Comparison of ENCODE assay signal across 28 cellular contexts in the genomic region with DNA sequence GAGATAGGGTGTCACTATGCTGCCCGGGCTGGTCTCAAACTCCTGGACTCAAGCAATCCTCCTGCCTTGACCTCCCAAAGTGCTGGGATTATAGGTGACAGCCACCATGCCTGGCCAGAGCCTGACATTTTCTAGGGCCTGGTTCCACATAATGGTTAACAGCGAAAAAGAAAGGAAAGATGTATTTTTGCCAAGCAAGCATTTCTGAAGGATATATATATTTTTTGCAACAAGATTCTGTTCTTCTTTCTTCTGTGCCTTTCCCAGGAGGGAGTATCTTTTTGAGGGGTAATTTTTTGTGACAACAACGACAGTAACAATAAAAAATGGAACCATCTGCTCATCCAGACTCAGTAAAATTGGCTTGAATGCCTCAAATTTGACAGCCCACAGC. TPM values are rescaled to one million over a fixed set of nuclear protein-coding genes. Genes with fewer than 3 reads are reported as not detected.
DNase-seq lines count a peak whose midpoint lies in the region; ATAC-seq, FAIRE-seq and TF ChIP-seq lines count a peak whose summit lies in the region.
"Had no signal": no experiment of that assay in that cellular context is flagged by ENCODE, and none has a peak within 500 bp of the region (broad histone marks: within the 10 kb centered on the region; RNA-seq: fewer than 3 reads in every experiment).

No MANE protein-coding gene starts in this region.

- no peak overlapping the region for H2AFZ ChIP-seq in HepG2 (ENCODE audit: low read length)
- H2AFZ ChIP-seq in K562 (ENCODE audit: low read depth, low read length) = no peak overlapping the region

- TF ChIP-seq EP300 in HepG2 (IDR thresholded peaks at IDR 0.05; ENCODE audit: low read depth in 2 of 2, low read length in 2 of 2) = no peak
- no peak for TF ChIP-seq EP300 in HepG2 (CRISPR knock-in tag; IDR thresholded peaks at IDR 0.05; ENCODE audit: borderline replicate concordance)
- TF ChIP-seq EP300 in K562 (IDR thresholded peaks at IDR 0.05; ENCODE audit: low read length) = no peak

- H3K4me1 ChIP-seq in HepG2 (ENCODE audit: insufficient read depth, low read length) = no peaks in the 10 kb centered on the region
- H3K4me1 ChIP-seq in right lobe of liver = no peaks in the 10 kb centered on the region
- peaks cover 0 to 9% of the 10 kb centered on the region in 2 experiments; a peak in 2 of 5 replicates for H3K4me1 ChIP-seq in K562 (replicated peaks in 1 of 2; ENCODE audit: control insufficient read depth in 2 of 2, insufficient read depth in 2 of 2, low read length in 2 of 2)
- H3K4me1 ChIP-seq: BE2C, BLaER1 had no signal

- CTCF ChIA-PET in HepG2 (lab: Yijun Ruan, JAX; ENCODE audit: low intra/inter-chr PET ratio, low total read pairs) (no interaction called here), K562 (lab: Yijun Ruan, JAX; ENCODE audit: low intra/inter-chr PET ratio) (no interaction called here)

- H4K20me1 ChIP-seq in HepG2 (ENCODE audit: insufficient read depth, low read length) = no peaks in the 10 kb centered on the region
- no peaks in the 10 kb centered on the region for H4K20me1 ChIP-seq in K562 (replicated peaks; ENCODE audit: control insufficient read depth, insufficient read depth, low read length)
- H4K20me1 ChIP-seq: BLaER1 had no signal

- H3K9ac ChIP-seq in HepG2 (ENCODE audit: insufficient read depth, low read depth, low read length) (no peak overlapping the region), K562 (ENCODE audit: insufficient read depth in 1 of 2, low read depth in 2 of 2, low read length in 2 of 2) (no peak overlapping the region)
- H3K9ac ChIP-seq: BLaER1 had no signal

- H3K79me2 ChIP-seq in HepG2 (ENCODE audit: insufficient read depth, low read length) (no peaks in the 10 kb centered on the region), K562 (ENCODE audit: control insufficient read depth, insufficient read depth, low read length) (no peaks in the 10 kb centered on the region)

- no peaks in the 10 kb centered on the region for H3K36me3 ChIP-seq in HepG2 (replicated peaks in 1 of 2; ENCODE audit: control insufficient read depth in 1 of 2, insufficient read depth in 2 of 2, low read length in 2 of 2)
- no peaks in the 10 kb centered on the region for H3K36me3 ChIP-seq in right lobe of liver
- no peaks in the 10 kb centered on the region for H3K36me3 ChIP-seq in K562 (ENCODE audit: control insufficient read depth, insufficient read depth, low read length)
- H3K36me3 ChIP-seq: BE2C, BLaER1 had no signal

- no peak for TF ChIP-seq CTCF in HepG2 (CRISPR knock-in tag; IDR thresholded peaks at IDR 0.05)
- no peak for TF ChIP-seq CTCF in right lobe of liver (IDR thresholded peaks at IDR 0.05)
- no peak for TF ChIP-seq CTCF in K562 (IDR thresholded peaks at IDR 0.05 in 2 of 3, conservative IDR thresholded peaks at IDR 0.05 in 1 of 3; ENCODE audit: insufficient read depth in 2 of 3, low read depth in 1 of 3, low read length in 3 of 3)

- intact Hi-C loops in HepG2 (cut with micrococcal nuclease; ENCODE audit: unreplicated experiment) (no loop called here), right lobe of liver (cut with DNase I) (no loop called here), K562 (cut with micrococcal nuclease) (no loop called here)

- H3K27ac ChIP-seq in HepG2 (ENCODE audit: extremely low read length, insufficient read depth, low read length) (no peak overlapping the region), right lobe of liver (no peak overlapping the region), K562 (ENCODE audit: extremely low read depth, low read depth, low read length) (no peak overlapping the region)
- H3K27ac ChIP-seq: 22Rv1, BLaER1 had no signal

- H3K27me3 ChIP-seq in HepG2 (ENCODE audit: control insufficient read depth in 1 of 2, insufficient read depth in 2 of 2, low read length in 2 of 2) (peaks cover 0 to 13% of the 10 kb centered on the region in 2 experiments; a peak in 1 of 5 replicates), right lobe of liver (no peaks in the 10 kb centered on the region), K562 (ENCODE audit: control insufficient read depth in 2 of 2, insufficient read depth in 2 of 2, low read length in 2 of 2) (no peaks in the 10 kb centered on the region)
- H3K27me3 ChIP-seq: BE2C, BLaER1 had no signal

- no peaks in the 10 kb centered on the region for H3K9me3 ChIP-seq in HepG2 (ENCODE audit: low read length)
- H3K9me3 ChIP-seq in right lobe of liver = no peaks in the 10 kb centered on the region
- H3K9me3 ChIP-seq in K562 (replicated peaks; ENCODE audit: control insufficient read depth, insufficient read depth, low read depth, low read length) = no peaks in the 10 kb centered on the region
- H3K9me3 ChIP-seq: BE2C, BLaER1 had no signal

- POLR2A ChIA-PET in HepG2 (lab: Yijun Ruan, JAX) = no interaction called here
- POLR2A ChIA-PET in K562 (lab: Yijun Ruan, JAX) = interaction anchor here (1.3 kb wide), 1 partner anchor 136 kb away, joined by 3 read pairs; no protein-coding TSS in a partner anchor

- BruUV-seq in HepG2 (replicated peaks; lab: Mats Ljungman, UMichigan) (no TSS peak), K562 (replicated peaks; lab: Mats Ljungman, UMichigan) (no TSS peak)

- no peak for DNase-seq in HepG2 (ENCODE audit: low spot score)
- no peak for DNase-seq in right lobe of liver
- DNase-seq in K562 (ENCODE audit: extremely low read depth in 1 of 4, low spot score in 3 of 4) = no peak
- no peak for DNase-seq in activated CD4-positive, alpha-beta T cell treated with anti-CD3 and anti-CD28 coated beads, Interleukin-2, amount 50 U/mL, for 4 hours
- DNase-seq: ACHN; BE2C; C1 segment of cervical spinal cord; CD4-positive, alpha-beta memory T cell; CD4-positive, CD25-positive, alpha-beta regulatory T cell; CD8-positive, alpha-beta memory T cell; COR-L47; DMS 273 treated with DMSO at 0.1 percent for 48 hours; DMS153; DMS53; DMS79; DND-41; EL; GDM1 had no signal

- TF ChIP-seq POLR2A in HepG2 (IDR thresholded peaks at IDR 0.05; ENCODE audit: insufficient read depth in 1 of 2, low read depth in 2 of 2, low read length in 2 of 2) (no peak), right lobe of liver (IDR thresholded peaks at IDR 0.05) (no peak), K562 (conservative IDR thresholded peaks at IDR 0.05) (no peak)

- ATAC-seq in HepG2 (no peak), right lobe of liver (no peak), K562 (no peak)
- ATAC-seq: GM12878 had no signal

- TF ChIP-seq RAD21 in HepG2 (CRISPR knock-in tag; IDR thresholded peaks at IDR 0.05) = no peak
- no peak for TF ChIP-seq RAD21 in K562 (CRISPR knock-in tag; conservative IDR thresholded peaks at IDR 0.05 in 1 of 2, IDR thresholded peaks at IDR 0.05 in 1 of 2)

- no peak overlapping the region for H3K4me3 ChIP-seq in HepG2 (replicated peaks in 1 of 3; ENCODE audit: insufficient read depth in 1 of 3, low read depth in 2 of 3, low read length in 3 of 3)
- no peak overlapping the region for H3K4me3 ChIP-seq in right lobe of liver
- no peak overlapping the region for H3K4me3 ChIP-seq in K562
- H3K4me3 ChIP-seq: BLaER1, GM12878 had no signal

- in situ Hi-C loops in HepG2 (cut with HindIII; ENCODE audit: extremely low pct_ligation_motif_present, low pct_unique_long_range_greater_than_20kb) = no loop called here
- in situ Hi-C loops in K562 (cut with MboI) = no loop called here

- 18% methylated on average over 3 of the region's 3 CpGs for whole genome bisulfite sequencing in HepG2 (ENCODE audit: low lambda C conversion rate)
- 58% methylated on average over 2 of the region's 3 CpGs for WGBS in right lobe of liver (ENCODE audit: insufficient coverage, low coverage, low lambda C conversion rate, missing lambda C conversion rate)
- 34% methylated on average over 3 of the region's 3 CpGs for WGBS in K562 (ENCODE audit: insufficient coverage, low coverage, missing lambda C conversion rate)

- FAIRE-seq in HepG2 (lab: Jason Lieb, UNC) (no peak), K562 (lab: Jason Lieb, UNC) (no peak)
- FAIRE-seq: GM12878, GM12892, GM18507 had no signal

- H3K4me2 ChIP-seq in HepG2 (ENCODE audit: low read depth, low read length) (no peak overlapping the region), K562 (ENCODE audit: insufficient read depth, low read length) (no peak overlapping the region)
- H3K4me2 ChIP-seq: BLaER1 had no signal

- H3K9me1 ChIP-seq in K562 (ENCODE audit: control insufficient read depth, insufficient read depth, low read length) = no peaks in the 10 kb centered on the region

RNA-seq across cellular contexts. Expression of gene DNAJA4, which starts 8.3 kb away (rescaled TPM):
- total RNA-seq in HepG2 (2016; rRNA removed; fragmentation: Illumina TruSeq; extraction: Trizol) (not detected in 2 replicates), right lobe of liver (1 to 10 TPM in 4 of 6 experiments, under 1 TPM in 2; 0.73 to 3.4 (median 1.9) TPM), K562 (2014; rRNA removed) (not detected in 2 replicates), K562 (2014; rRNA removed; fragmentation: Illumina TruSeq; extraction: Trizol) (0.11 TPM in 1 of 2 replicates, not detected in the other), K562 (2015; rRNA removed; fragmentation: Illumina TruSeq; extraction: Trizol) (0.08 TPM in 1 of 2 replicates, not detected in the other), K562 (2021) (0.16 and 0.25 TPM in 2 replicates)
- total RNA-seq in HepG2 (2016; cell fraction: cytosol; rRNA removed; fragmentation: Illumina TruSeq; extraction: Trizol; ENCODE audit: low read depth) = not detected in 2 replicates
- not detected in 2 replicates for total RNA-seq in HepG2 (2016; cell fraction: insoluble cytoplasmic fraction; rRNA removed; fragmentation: Illumina TruSeq; extraction: Trizol)
- not detected in 2 replicates for total RNA-seq in HepG2 (2016; cell fraction: membrane; rRNA removed; fragmentation: Illumina TruSeq; extraction: Trizol)
- total RNA-seq in HepG2 (2016; cell fraction: nucleus; rRNA removed; fragmentation: Illumina TruSeq; extraction: Trizol) = not detected in 2 replicates
- polyA plus RNA-seq in HepG2 (2011; rRNA removed) (not detected in 2 replicates), K562 (2011; rRNA removed) (0.05 and 0.15 TPM in 2 replicates), K562 (2014; fragmentation: Illumina TruSeq; extraction: Trizol) (not detected in 2 replicates), K562 (2014; fragmentation: Nextera tagmentation; extraction: Ambion mirVana) (1 to 10 TPM in 1 of 2 experiments, under 1 TPM in 1; 0.56 to 1.0 TPM), K562 (2014; rRNA removed) (0.09 TPM in 1 of 2 replicates, not detected in the other)
- not detected in 2 replicates for polyA plus RNA-seq in HepG2 (2011; cell fraction: cytosol; rRNA removed)
- polyA plus RNA-seq in HepG2 (2011; cell fraction: nucleus; rRNA removed) = not detected in 2 replicates
- 0.56 and 0.99 TPM in 2 replicates for polyA plus RNA-seq in HepG2 (2012)
- not detected in 2 replicates for polyA plus RNA-seq in HepG2 (2016; cell fraction: cytosol; fragmentation: Illumina TruSeq; extraction: Trizol; ENCODE audit: low read depth)
- not detected in 2 replicates for polyA plus RNA-seq in HepG2 (2016; cell fraction: insoluble cytoplasmic fraction; fragmentation: Illumina TruSeq; extraction: Trizol; ENCODE audit: low read depth)
- not detected in 2 replicates for polyA plus RNA-seq in HepG2 (2016; cell fraction: membrane; fragmentation: Illumina TruSeq; extraction: Trizol; ENCODE audit: low read depth)
- not detected in 2 replicates for polyA plus RNA-seq in HepG2 (2016; cell fraction: nucleus; fragmentation: Illumina TruSeq; extraction: Trizol; ENCODE audit: insufficient read depth, low read depth)
- polyA minus RNA-seq in HepG2 (2011; rRNA and poly(A)+ RNA removed; ENCODE audit: low replicate concordance) = 73.6 TPM in 1 of 2 replicates, not detected in the other
- 0.49 and 1.8 TPM in 2 replicates for polyA minus RNA-seq in HepG2 (2011; cell fraction: cytosol; rRNA and poly(A)+ RNA removed)
- polyA minus RNA-seq in HepG2 (2011; cell fraction: nucleus; rRNA and poly(A)+ RNA removed) = 0.52 and 0.62 TPM in 2 replicates
- total RNA-seq in K562 (2011; cell fraction: chromatin; rRNA removed; ENCODE audit: low replicate concordance) = 0.12 and 0.23 TPM in 2 replicates
- 0.33 TPM in 1 of 2 replicates, not detected in the other for total RNA-seq in K562 (2011; cell fraction: nucleolus; rRNA removed)
- 0.15 TPM in 1 of 2 replicates, not detected in the other for total RNA-seq in K562 (2011; cell fraction: nucleoplasm; rRNA removed)
- 0.03 TPM in 1 of 2 replicates, not detected in the other for polyA plus RNA-seq in K562 (2011; cell fraction: cytosol; rRNA removed)
- 0.28 and 0.50 TPM in 2 replicates for polyA plus RNA-seq in K562 (2011; cell fraction: nucleus; rRNA removed)
- 0.33 and 0.56 TPM in 2 replicates for polyA plus RNA-seq in K562 (2012)
- polyA minus RNA-seq in K562 (2011; rRNA and poly(A)+ RNA removed) = 0.21 TPM in 1 of 2 replicates, not detected in the other
- 1.1 and 3.1 TPM in 2 replicates for polyA minus RNA-seq in K562 (2011; cell fraction: cytosol; rRNA and poly(A)+ RNA removed)
- polyA minus RNA-seq in K562 (2011; cell fraction: nucleus; rRNA and poly(A)+ RNA removed) = 0.11 and 0.40 TPM in 2 replicates
- total RNA-seq: A172, G401 had no signal

RNA-seq across cellular contexts. Expression of gene ACSBG1, which starts 21.7 kb away (rescaled TPM):
- total RNA-seq in HepG2 (2016; rRNA removed; fragmentation: Illumina TruSeq; extraction: Trizol) (0.35 and 0.97 TPM in 2 replicates), right lobe of liver (not detected), K562 (2014; rRNA removed) (2.5 and 3.3 TPM in 2 replicates), K562 (2014; rRNA removed; fragmentation: Illumina TruSeq; extraction: Trizol) (3.1 and 3.7 TPM in 2 replicates), K562 (2015; rRNA removed; fragmentation: Illumina TruSeq; extraction: Trizol) (0.83 TPM in 2 replicates), K562 (2021) (2.6 and 3.3 TPM in 2 replicates)
- total RNA-seq in HepG2 (2016; cell fraction: cytosol; rRNA removed; fragmentation: Illumina TruSeq; extraction: Trizol; ENCODE audit: low read depth) = not detected in 2 replicates
- 0.56 and 0.76 TPM in 2 replicates for total RNA-seq in HepG2 (2016; cell fraction: insoluble cytoplasmic fraction; rRNA removed; fragmentation: Illumina TruSeq; extraction: Trizol)
- 0.14 and 0.40 TPM in 2 replicates for total RNA-seq in HepG2 (2016; cell fraction: membrane; rRNA removed; fragmentation: Illumina TruSeq; extraction: Trizol)
- 0.31 and 0.84 TPM in 2 replicates for total RNA-seq in HepG2 (2016; cell fraction: nucleus; rRNA removed; fragmentation: Illumina TruSeq; extraction: Trizol)
- polyA plus RNA-seq in HepG2 (2011; rRNA removed) (0.71 and 0.81 TPM in 2 replicates), K562 (2011; rRNA removed) (1.2 and 2.0 TPM in 2 replicates), K562 (2014; fragmentation: Illumina TruSeq; extraction: Trizol) (4.8 and 6.4 TPM in 2 replicates), K562 (2014; fragmentation: Nextera tagmentation; extraction: Ambion mirVana) (under 1 TPM; 0.36 to 0.75 TPM), K562 (2014; rRNA removed) (4.6 and 5.0 TPM in 2 replicates)
- 0.45 and 1.1 TPM in 2 replicates for polyA plus RNA-seq in HepG2 (2011; cell fraction: cytosol; rRNA removed)
- 2.1 and 2.6 TPM in 2 replicates for polyA plus RNA-seq in HepG2 (2011; cell fraction: nucleus; rRNA removed)
- 0.74 and 0.77 TPM in 2 replicates for polyA plus RNA-seq in HepG2 (2012)
- 0.10 and 0.26 TPM in 2 replicates for polyA plus RNA-seq in HepG2 (2016; cell fraction: cytosol; fragmentation: Illumina TruSeq; extraction: Trizol; ENCODE audit: low read depth)
- 0.36 and 0.49 TPM in 2 replicates for polyA plus RNA-seq in HepG2 (2016; cell fraction: insoluble cytoplasmic fraction; fragmentation: Illumina TruSeq; extraction: Trizol; ENCODE audit: low read depth)
- polyA plus RNA-seq in HepG2 (2016; cell fraction: membrane; fragmentation: Illumina TruSeq; extraction: Trizol; ENCODE audit: low read depth) = 0.10 and 0.29 TPM in 2 replicates
- polyA plus RNA-seq in HepG2 (2016; cell fraction: nucleus; fragmentation: Illumina TruSeq; extraction: Trizol; ENCODE audit: insufficient read depth, low read depth) = 1.1 and 1.2 TPM in 2 replicates
- 3.6 and 4.7 TPM in 2 replicates for polyA minus RNA-seq in HepG2 (2011; rRNA and poly(A)+ RNA removed; ENCODE audit: low replicate concordance)
- 1.6 and 1.8 TPM in 2 replicates for polyA minus RNA-seq in HepG2 (2011; cell fraction: cytosol; rRNA and poly(A)+ RNA removed)
- 1.3 and 1.6 TPM in 2 replicates for polyA minus RNA-seq in HepG2 (2011; cell fraction: nucleus; rRNA and poly(A)+ RNA removed)
- total RNA-seq in K562 (2011; cell fraction: chromatin; rRNA removed; ENCODE audit: low replicate concordance) = 9.2 and 9.5 TPM in 2 replicates
- total RNA-seq in K562 (2011; cell fraction: nucleolus; rRNA removed) = 5.3 and 7.0 TPM in 2 replicates
- 7.6 and 8.9 TPM in 2 replicates for total RNA-seq in K562 (2011; cell fraction: nucleoplasm; rRNA removed)
- polyA plus RNA-seq in K562 (2011; cell fraction: cytosol; rRNA removed) = 1.9 and 4.0 TPM in 2 replicates
- 3.7 and 12.6 TPM in 2 replicates for polyA plus RNA-seq in K562 (2011; cell fraction: nucleus; rRNA removed)
- 1.3 and 1.4 TPM in 2 replicates for polyA plus RNA-seq in K562 (2012)
- 0.72 and 3.4 TPM in 2 replicates for polyA minus RNA-seq in K562 (2011; rRNA and poly(A)+ RNA removed)
- 1.1 TPM in 1 of 2 replicates, not detected in the other for polyA minus RNA-seq in K562 (2011; cell fraction: cytosol; rRNA and poly(A)+ RNA removed)
- polyA minus RNA-seq in K562 (2011; cell fraction: nucleus; rRNA and poly(A)+ RNA removed) = 3.0 and 5.5 TPM in 2 replicates
- total RNA-seq: A172; CD4-positive, alpha-beta memory T cell; CD8-positive, alpha-beta memory T cell; Daoy had no signal
- polyA plus RNA-seq: AG04450; CD14-positive monocyte; CD4-positive, alpha-beta memory T cell had no signal

RNA-seq across cellular contexts. Expression of gene SKIC8, which starts 43.4 kb away (rescaled TPM):
- total RNA-seq in HepG2 (2016; rRNA removed; fragmentation: Illumina TruSeq; extraction: Trizol) = 69.5 and 98.2 TPM in 2 replicates
- 25.7 and 28.8 TPM in 2 replicates for total RNA-seq in HepG2 (2016; cell fraction: cytosol; rRNA removed; fragmentation: Illumina TruSeq; extraction: Trizol; ENCODE audit: low read depth)
- total RNA-seq in HepG2 (2016; cell fraction: insoluble cytoplasmic fraction; rRNA removed; fragmentation: Illumina TruSeq; extraction: Trizol) = 75.6 and 98.4 TPM in 2 replicates
- total RNA-seq in HepG2 (2016; cell fraction: membrane; rRNA removed; fragmentation: Illumina TruSeq; extraction: Trizol) = 27.4 and 33.5 TPM in 2 replicates
- 34.6 and 44.7 TPM in 2 replicates for total RNA-seq in HepG2 (2016; cell fraction: nucleus; rRNA removed; fragmentation: Illumina TruSeq; extraction: Trizol)
- polyA plus RNA-seq in HepG2 (2011; rRNA removed) = 56.5 and 70.6 TPM in 2 replicates
- polyA plus RNA-seq in HepG2 (2011; cell fraction: cytosol; rRNA removed) = 63.7 and 75.5 TPM in 2 replicates
- 27.4 and 33.7 TPM in 2 replicates for polyA plus RNA-seq in HepG2 (2011; cell fraction: nucleus; rRNA removed)
- 36.6 and 44.0 TPM in 2 replicates for polyA plus RNA-seq in HepG2 (2012)
- 15.0 and 18.2 TPM in 2 replicates for polyA plus RNA-seq in HepG2 (2016; cell fraction: cytosol; fragmentation: Illumina TruSeq; extraction: Trizol; ENCODE audit: low read depth)
- 80.6 and 87.2 TPM in 2 replicates for polyA plus RNA-seq in HepG2 (2016; cell fraction: insoluble cytoplasmic fraction; fragmentation: Illumina TruSeq; extraction: Trizol; ENCODE audit: low read depth)
- polyA plus RNA-seq in HepG2 (2016; cell fraction: membrane; fragmentation: Illumina TruSeq; extraction: Trizol; ENCODE audit: low read depth) = 19.8 and 20.6 TPM in 2 replicates
- 53.4 and 56.4 TPM in 2 replicates for polyA plus RNA-seq in HepG2 (2016; cell fraction: nucleus; fragmentation: Illumina TruSeq; extraction: Trizol; ENCODE audit: insufficient read depth, low read depth)
- polyA minus RNA-seq in HepG2 (2011; rRNA and poly(A)+ RNA removed; ENCODE audit: low replicate concordance) = 48.3 and 106 TPM in 2 replicates
- polyA minus RNA-seq in HepG2 (2011; cell fraction: cytosol; rRNA and poly(A)+ RNA removed) = 24.9 and 26.1 TPM in 2 replicates
- polyA minus RNA-seq in HepG2 (2011; cell fraction: nucleus; rRNA and poly(A)+ RNA removed) = 28.3 and 36.9 TPM in 2 replicates
- total RNA-seq in right lobe of liver = 10 to 100 TPM; 21.7 to 30.3 (median 23.0) TPM
- total RNA-seq in K562 (2011; cell fraction: chromatin; rRNA removed; ENCODE audit: low replicate concordance) = 61.2 and 107 TPM in 2 replicates
- total RNA-seq in K562 (2011; cell fraction: nucleolus; rRNA removed) = 40.1 and 43.9 TPM in 2 replicates
- 76.0 and 92.8 TPM in 2 replicates for total RNA-seq in K562 (2011; cell fraction: nucleoplasm; rRNA removed)
- total RNA-seq in K562 (2014; rRNA removed) = 99.3 and 118 TPM in 2 replicates
- total RNA-seq in K562 (2014; rRNA removed; fragmentation: Illumina TruSeq; extraction: Trizol) = 139 and 146 TPM in 2 replicates
- total RNA-seq in K562 (2015; rRNA removed; fragmentation: Illumina TruSeq; extraction: Trizol) = 152 and 164 TPM in 2 replicates
- 79.5 and 87.3 TPM in 2 replicates for total RNA-seq in K562 (2021)
- polyA plus RNA-seq in K562 (2011; rRNA removed) = 158 and 224 TPM in 2 replicates
- polyA plus RNA-seq in K562 (2011; cell fraction: cytosol; rRNA removed) = 108 and 162 TPM in 2 replicates
- 96.8 and 114 TPM in 2 replicates for polyA plus RNA-seq in K562 (2011; cell fraction: nucleus; rRNA removed)
- 60.8 and 135 TPM in 2 replicates for polyA plus RNA-seq in K562 (2012)
- polyA plus RNA-seq in K562 (2014; fragmentation: Illumina TruSeq; extraction: Trizol) = 124 and 127 TPM in 2 replicates
- polyA plus RNA-seq in K562 (2014; fragmentation: Nextera tagmentation; extraction: Ambion mirVana) = 100 to 1,000 TPM; 352 to 389 TPM
- 140 and 168 TPM in 2 replicates for polyA plus RNA-seq in K562 (2014; rRNA removed)
- 124 and 180 TPM in 2 replicates for polyA minus RNA-seq in K562 (2011; rRNA and poly(A)+ RNA removed)
- 51.6 and 80.3 TPM in 2 replicates for polyA minus RNA-seq in K562 (2011; cell fraction: cytosol; rRNA and poly(A)+ RNA removed)
- polyA minus RNA-seq in K562 (2011; cell fraction: nucleus; rRNA and poly(A)+ RNA removed) = 30.0 and 50.1 TPM in 2 replicates

Comparison
In these comparisons a context has a peak if more than half of its experiments do, and no peak if none do; other contexts are left out.
1. Of the 241 proteins assayed by ChIP-seq in both HepG2 and K562: peak only in HepG2: MAFF and MAFK; only in K562: none; in both: none; in neither: 239.